26 cellular contexts compared by ENCODE assay signal in genomic region chr2:119934319-119934718, GRCh38.
A peak's percentile ranks its signal among the peaks of the same experiment; 100 is the strongest.
DNase-seq lines count a peak whose midpoint lies in the region; ATAC-seq, FAIRE-seq and TF ChIP-seq lines count a peak whose summit lies in the region.
"Had no signal": no experiment of that assay in that cellular context is flagged by ENCODE, and none has a peak within 500 bp of the region (broad histone marks: within the 10 kb centered on the region; RNA-seq: fewer than 3 reads in every experiment).

No MANE protein-coding gene starts in this region.

- peak overlapping the region in 3 of 4 donors; percentile 31 to 38 (median 32) for H3K4me3 Mint-ChIP-seq in CD4-positive, CD25-positive, alpha-beta regulatory T cell
- H3K4me3 Mint-ChIP-seq in T-cell (peak overlapping the region in 2 of 3 donors; percentile 17 to 20), glutamatergic neuron (ENCODE audit: unreplicated experiment) (no peak overlapping the region)
- no peak overlapping the region for H3K4me3 Mint-ChIP-seq in activated T-helper 2 cell treated with anti-CD3 and anti-CD28 coated beads, Interferon-gamma antibody, Interleukin-2, Interleukin-4, amounts not matched to agents 10 μg/mL and 5 μg/mL and 100 μg/mL, durations not matched to agents 14 hours and 24 hours and 36 hours (ENCODE audit: low read depth)
- H3K4me3 Mint-ChIP-seq: B cell, HFFc6 had no signal

- ATAC-seq in A549: no peak
- ATAC-seq in CD4-positive, CD25-positive, alpha-beta regulatory T cell (ENCODE audit: low read depth in 2 of 2): no peak
- ATAC-seq in T-cell (replicated peaks in 1 of 4): no peak
- ATAC-seq in GM21526 (IDR thresholded peaks at IDR 0.05; ENCODE audit: low FRiP score, unreplicated experiment): no peak

- TF ChIP-seq CTCF in A549 (IDR thresholded peaks at IDR 0.05) (no peak), glutamatergic neuron (IDR thresholded peaks at IDR 0.05; ENCODE audit: partially characterized antibody, unreplicated experiment) (no peak)

- POLR2A ChIA-PET in A549 (lab: Yijun Ruan, JAX) (no interaction called here), T-cell (lab: Charles Lee) (interaction anchor here (0.5 to 0.6 kb wide), 2 partner anchors 79 to 92 kb away, joined by 3 to 5 read pairs; partner anchors contain the start of gene EPB41L5 (in 1 of the 2))

- peak overlapping the region in 1 of 3 donors; percentile 64 for H3K27ac Mint-ChIP-seq in CD4-positive, CD25-positive, alpha-beta regulatory T cell
- H3K27ac Mint-ChIP-seq in T-cell (no peak overlapping the region), glutamatergic neuron (ENCODE audit: unreplicated experiment) (peak overlapping the region; percentile 20)
- no peak overlapping the region for H3K27ac Mint-ChIP-seq in activated T-helper 2 cell treated with anti-CD3 and anti-CD28 coated beads, Interferon-gamma antibody, Interleukin-2, Interleukin-4, amounts not matched to agents 10 μg/mL and 5 μg/mL and 100 μg/mL, durations not matched to agents 14 hours and 24 hours and 36 hours
- H3K27ac Mint-ChIP-seq: B cell, HFFc6 had no signal

- peaks cover 0 to 6% (median 0%) of the 10 kb centered on the region in 7 donors for H3K9me3 Mint-ChIP-seq in CD4-positive, CD25-positive, alpha-beta regulatory T cell
- H3K9me3 Mint-ChIP-seq in T-cell: no peaks in the 10 kb centered on the region
- H3K9me3 Mint-ChIP-seq in glutamatergic neuron (ENCODE audit: unreplicated experiment): no peaks in the 10 kb centered on the region
- H3K9me3 Mint-ChIP-seq in activated T-helper 2 cell treated with anti-CD3 and anti-CD28 coated beads, Interferon-gamma antibody, Interleukin-2, Interleukin-4, amounts not matched to agents 10 μg/mL and 5 μg/mL and 100 μg/mL, durations not matched to agents 14 hours and 24 hours and 36 hours: peaks cover 8% of the 10 kb centered on the region
- H3K9me3 Mint-ChIP-seq: HFFc6 had no signal

- H3K36me3 Mint-ChIP-seq in CD4-positive, CD25-positive, alpha-beta regulatory T cell: peaks cover 46% of the 10 kb centered on the region
- peaks cover 49% of the 10 kb centered on the region for H3K36me3 Mint-ChIP-seq in T-cell
- no peaks in the 10 kb centered on the region for H3K36me3 Mint-ChIP-seq in glutamatergic neuron (ENCODE audit: unreplicated experiment)
- peaks cover 49% of the 10 kb centered on the region for H3K36me3 Mint-ChIP-seq in activated T-helper 2 cell treated with anti-CD3 and anti-CD28 coated beads, Interferon-gamma antibody, Interleukin-2, Interleukin-4, amounts not matched to agents 10 μg/mL and 5 μg/mL and 100 μg/mL, durations not matched to agents 14 hours and 24 hours and 36 hours (ENCODE audit: low read depth)

- intact Hi-C loops in activated T-helper 2 cell treated with anti-CD3 and anti-CD28 coated beads, Interferon-gamma antibody, Interleukin-2, Interleukin-4, amounts not matched to agents 10 μg/mL and 5 μg/mL and 100 μg/mL, durations not matched to agents 14 hours and 24 hours and 36 hours (cut with micrococcal nuclease): loop anchor here (5.0 kb wide), 1 partner anchor 172 kb away; no protein-coding TSS in a partner anchor

- DNase-seq in A549 (ENCODE audit: low read depth in 1 of 2, low spot score in 1 of 2) (no peak), T-cell (no peak), glutamatergic neuron (no peak), DMS79 (lab: John Stamatoyannopoulos, UW) (no peak)
- DNase-seq in CD4-positive, CD25-positive, alpha-beta regulatory T cell: no peak
- DNase-seq in activated CD4-positive, alpha-beta T cell treated with anti-CD3 and anti-CD28 coated beads for 1 hour: no peak
- DNase-seq in activated T-helper 2 cell treated with anti-CD3 and anti-CD28 coated beads, Interferon-gamma antibody, Interleukin-2, Interleukin-4, amounts not matched to agents 10 μg/mL and 5 μg/mL and 100 μg/mL, durations not matched to agents 14 hours and 24 hours and 36 hours (ENCODE audit: low spot score): no peak
- DNase-seq: GM23248, HFFc6, Karpas-422, NCI-H1092, NCI-H1417 treated with DMSO at 0.1 percent for 48 hours, NCI-H187, NCI-H2081 treated with DMSO at 0.1 percent for 48 hours, NCI-H2171, NCI-H226, NCI-H510A, NCI-H69, SHP77 had no signal

- FAIRE-seq in A549 (lab: Jason Lieb, UNC): no peak
- FAIRE-seq: D721Med, GM18507 had no signal

- CTCF ChIA-PET in A549 (lab: Yijun Ruan, JAX) (no interaction called here), T-cell (lab: Charles Lee) (interaction anchor here in 1 of 2 donors (0.7 kb wide), 1 partner anchor 140 kb away, joined by 3 read pairs; no protein-coding TSS in a partner anchor)

- peaks cover 55% of the 10 kb centered on the region for H3K36me3 ChIP-seq in CD4-positive, CD25-positive, alpha-beta regulatory T cell (ENCODE audit: control insufficient read depth, insufficient read depth, low read length)

- no peak for TF ChIP-seq RAD21 in A549 (conservative IDR thresholded peaks at IDR 0.05 in 1 of 2, IDR thresholded peaks at IDR 0.05 in 1 of 2)

- no peaks in the 10 kb centered on the region for H3K4me1 ChIP-seq in A549
- peaks cover 38% of the 10 kb centered on the region for H3K4me1 ChIP-seq in CD4-positive, CD25-positive, alpha-beta regulatory T cell (ENCODE audit: control insufficient read depth, insufficient read depth, low read length, poor library complexity, severe bottlenecking)
- H3K4me1 ChIP-seq: HAP-1 had no signal

- H3K27me3 ChIP-seq in CD4-positive, CD25-positive, alpha-beta regulatory T cell (ENCODE audit: control insufficient read depth, insufficient read depth, low read length): no peaks in the 10 kb centered on the region

- H3K27me3 Mint-ChIP-seq in CD4-positive, CD25-positive, alpha-beta regulatory T cell: no peaks in the 10 kb centered on the region
- no peaks in the 10 kb centered on the region for H3K27me3 Mint-ChIP-seq in T-cell
- no peaks in the 10 kb centered on the region for H3K27me3 Mint-ChIP-seq in glutamatergic neuron (ENCODE audit: unreplicated experiment)
- no peaks in the 10 kb centered on the region for H3K27me3 Mint-ChIP-seq in activated T-helper 2 cell treated with anti-CD3 and anti-CD28 coated beads, Interferon-gamma antibody, Interleukin-2, Interleukin-4, amounts not matched to agents 10 μg/mL and 5 μg/mL and 100 μg/mL, durations not matched to agents 14 hours and 24 hours and 36 hours (ENCODE audit: low read depth)
- H3K27me3 Mint-ChIP-seq: B cell had no signal

- H3K27ac ChIP-seq in A549: no peak overlapping the region
- no peak overlapping the region for H3K27ac ChIP-seq in CD4-positive, CD25-positive, alpha-beta regulatory T cell (ENCODE audit: insufficient read depth, low read length, poor library complexity, severe bottlenecking)
- H3K27ac ChIP-seq: C4-2B, GM23248, RWPE1 had no signal

- peaks cover 39 to 68% (median 52%) of the 10 kb centered on the region in 4 donors for H3K4me1 Mint-ChIP-seq in CD4-positive, CD25-positive, alpha-beta regulatory T cell
- H3K4me1 Mint-ChIP-seq in T-cell (peaks cover 33 to 54% (median 54%) of the 10 kb centered on the region in 3 donors), glutamatergic neuron (ENCODE audit: low read depth, unreplicated experiment) (no peaks in the 10 kb centered on the region)
- peaks cover 32% of the 10 kb centered on the region for H3K4me1 Mint-ChIP-seq in activated T-helper 2 cell treated with anti-CD3 and anti-CD28 coated beads, Interferon-gamma antibody, Interleukin-2, Interleukin-4, amounts not matched to agents 10 μg/mL and 5 μg/mL and 100 μg/mL, durations not matched to agents 14 hours and 24 hours and 36 hours (ENCODE audit: low read depth)
- H3K4me1 Mint-ChIP-seq: B cell had no signal

- H3K9me3 ChIP-seq in A549: no peaks in the 10 kb centered on the region
- no peaks in the 10 kb centered on the region for H3K9me3 ChIP-seq in CD4-positive, CD25-positive, alpha-beta regulatory T cell (ENCODE audit: control insufficient read depth in 2 of 2, low read length in 2 of 2)
- H3K9me3 ChIP-seq: HAP-1 had no signal

- H3K4me3 ChIP-seq in A549: no peak overlapping the region
- peak overlapping the region; percentile 42 for H3K4me3 ChIP-seq in CD4-positive, CD25-positive, alpha-beta regulatory T cell (ENCODE audit: low read depth, low read length)
- H3K4me3 ChIP-seq: GM23248, HAP-1 had no signal

- H3K4me2 ChIP-seq in A549: no peak overlapping the region

- TF ChIP-seq EP300 in A549 (IDR thresholded peaks at IDR 0.05): no peak

- TF ChIP-seq POLR2A in A549 (IDR thresholded peaks at IDR 0.05; ENCODE audit: low read length): no peak

TF ChIP-seq in A549, 52 proteins besides CTCF, POLR2A, EP300 and RAD21:
- no peak for TF ChIP-seq EHMT2 (IDR thresholded peaks at IDR 0.05; ENCODE audit: low read depth)
- no peak for TF ChIP-seq NFE2L2 (conservative IDR thresholded peaks at IDR 0.05; ENCODE audit: low read length)
- no peak for TF ChIP-seq ZSCAN20 (CRISPR knock-in tag; IDR thresholded peaks at IDR 0.05)
- no peak for TF ChIP-seq MAZ (IDR thresholded peaks at IDR 0.05; ENCODE audit: borderline replicate concordance, low read depth, low read length)
- no peak for TF ChIP-seq POLR2AphosphoS2 (conservative IDR thresholded peaks at IDR 0.05; ENCODE audit: low read length)
- peak; percentile 89 for TF ChIP-seq MAFK (IDR thresholded peaks at IDR 0.05; ENCODE audit: partially characterized antibody)
- TF ChIP-seq HDAC2 (IDR thresholded peaks at IDR 0.05): no peak
TF ChIP-seq in A549: peak in this region for 1.

Comparison
In these comparisons a context has a peak if more than half of its experiments do, and no peak if none do; other contexts are left out.
1. H3K4me3 Mint-ChIP-seq: peak in CD4-positive, CD25-positive, alpha-beta regulatory T cell (3 of 4) and T-cell (2 of 3); none in glutamatergic neuron (single experiment) and activated T-helper 2 cell treated with anti-CD3 and anti-CD28 coated beads, Interferon-gamma antibody, Interleukin-2, Interleukin-4, amounts not matched to agents 10 μg/mL and 5 μg/mL and 100 μg/mL, durations not matched to agents 14 hours and 24 hours and 36 hours (single experiment).